ENCODE assay signal across 8 cellular contexts in the genomic region with DNA sequence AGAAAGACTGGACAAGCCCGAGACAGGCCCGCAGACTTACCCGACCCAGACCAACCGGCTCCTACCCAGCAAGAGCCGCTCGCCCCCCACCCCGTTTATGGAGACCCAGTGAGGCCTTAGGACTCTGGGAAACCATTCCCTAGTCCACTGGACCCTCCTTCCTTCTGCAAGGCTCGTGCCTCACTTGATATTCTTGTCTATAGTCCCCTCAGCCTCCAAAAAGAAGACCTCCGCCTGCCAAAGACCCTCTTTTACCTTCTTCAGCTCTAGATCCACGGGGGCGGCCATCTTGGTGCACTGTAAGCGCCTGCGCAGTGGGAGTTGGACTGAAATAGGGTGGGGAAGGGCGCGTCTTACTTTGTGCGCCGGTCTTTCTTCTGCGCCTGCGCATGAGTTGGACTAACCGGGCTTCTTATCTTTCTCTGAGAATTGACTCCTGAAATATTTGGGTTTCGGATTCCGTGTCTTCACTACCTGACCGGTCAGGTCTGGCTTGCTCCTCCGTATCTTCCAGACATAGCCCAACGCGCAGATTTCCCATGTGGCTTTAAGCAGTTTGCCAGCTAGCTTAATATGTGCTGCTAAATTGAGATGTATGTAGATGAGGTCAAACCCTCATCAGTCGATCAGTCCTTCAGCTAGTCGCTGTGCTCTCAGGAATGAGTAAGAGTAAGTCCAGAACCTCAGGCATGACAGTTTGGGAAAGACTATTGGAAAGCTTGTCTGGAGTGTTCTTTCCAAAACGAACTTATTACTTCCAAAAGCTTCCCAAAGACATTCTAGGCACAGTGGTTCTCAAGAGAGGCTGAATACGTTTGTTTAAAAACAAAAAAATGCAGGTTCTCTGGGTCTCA. TPM values are rescaled to one million over a fixed set of nuclear protein-coding genes. Genes with fewer than 3 reads are reported as not detected.
A peak's percentile ranks its signal among the peaks of the same experiment; 100 is the strongest.
DNase-seq lines count a peak whose midpoint lies in the region; ATAC-seq lines count a peak whose summit lies in the region.

A gene with protein sequence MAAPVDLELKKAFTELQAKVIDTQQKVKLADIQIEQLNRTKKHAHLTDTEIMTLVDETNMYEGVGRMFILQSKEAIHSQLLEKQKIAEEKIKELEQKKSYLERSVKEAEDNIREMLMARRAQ (minus strand): TSS at position 316 of the 854 bp plus-strand sequence. CDS start 28 bp downstream, at position 288.

- H3K36me3 ChIP-seq in CD4-positive, alpha-beta memory T cell (ENCODE audit: insufficient read depth, low read length), result no peaks in the 10 kb centered on the region
- peaks cover 4% of the 10 kb centered on the region for H3K36me3 ChIP-seq in effector memory CD4-positive, alpha-beta T cell (ENCODE audit: control insufficient read depth, insufficient read depth, low read length)

- H3K9me3 Mint-ChIP-seq in CD4-positive, alpha-beta memory T cell, result no peaks in the 10 kb centered on the region

- H3K27ac Mint-ChIP-seq in CD4-positive, alpha-beta memory T cell, result peak within 1 kb of the TSS; percentile 85 to 99 (median 99)

- peaks cover 12 to 24% of the 10 kb centered on the region in 2 donors for H3K36me3 Mint-ChIP-seq in CD4-positive, alpha-beta memory T cell

- H3K27me3 ChIP-seq in CD4-positive, alpha-beta memory T cell (ENCODE audit: insufficient read depth, low read length), result no peaks in the 10 kb centered on the region
- no peaks in the 10 kb centered on the region for H3K27me3 ChIP-seq in effector memory CD4-positive, alpha-beta T cell (replicated peaks; ENCODE audit: control insufficient read depth, insufficient read depth, low read length, poor library complexity, severe bottlenecking)

- H3K9me3 ChIP-seq in CD4-positive, alpha-beta memory T cell (ENCODE audit: control insufficient read depth in 1 of 2, low read length in 2 of 2), result no peaks in the 10 kb centered on the region
- no peaks in the 10 kb centered on the region for H3K9me3 ChIP-seq in effector memory CD4-positive, alpha-beta T cell (ENCODE audit: control insufficient read depth, low read length)

- peaks cover 0 to 3% of the 10 kb centered on the region in 2 donors for H3K27me3 Mint-ChIP-seq in CD4-positive, alpha-beta memory T cell

- intact Hi-C loops in CD4-positive, alpha-beta memory T cell (cut with micrococcal nuclease), result loop anchor here (1.0 to 5.0 kb wide), 3 partner anchors 44 to 128 kb away; partner anchors contain the start of genes ANKHD1, CYSTM1 and HBEGF

- H3K4me3 ChIP-seq in CD4-positive, alpha-beta memory T cell (ENCODE audit: low read length in 2 of 2), result peak within 1 kb of the TSS; percentile 87 to 92
- H3K4me3 ChIP-seq in effector memory CD4-positive, alpha-beta T cell (ENCODE audit: insufficient read depth, low read depth, low read length, poor library complexity, severe bottlenecking), result peak within 1 kb of the TSS; percentile 90

- peak within 1 kb of the TSS; percentile 96 to 100 (median 100) for H3K4me3 Mint-ChIP-seq in CD4-positive, alpha-beta memory T cell

- peaks cover 16% of the 10 kb centered on the region for H3K4me1 ChIP-seq in CD4-positive, alpha-beta memory T cell (ENCODE audit: insufficient read depth, low read length)
- H3K4me1 ChIP-seq in effector memory CD4-positive, alpha-beta T cell (ENCODE audit: control insufficient read depth, insufficient read depth, low read length, poor library complexity, severe bottlenecking), result peaks cover 5% of the 10 kb centered on the region

- POLR2A ChIA-PET in CD4-positive, alpha-beta memory T cell (lab: Charles Lee; ENCODE audit: partially characterized antibody), result interaction anchor here (0.5 to 1.7 kb wide), 8 partner anchors 9 to 188 kb away, joined by 3 to 11 read pairs (median 4); partner anchors contain the start of genes ANKHD1, CYSTM1 and HBEGF

- CTCF ChIA-PET in CD4-positive, alpha-beta memory T cell (lab: Charles Lee; ENCODE audit: partially characterized antibody), result interaction anchor here (0.6 to 3.1 kb wide), 7 partner anchors 48 to 947 kb away, joined by 3 to 17 read pairs (median 3); no protein-coding TSS in a partner anchor

- peak; percentile 89 to 94 (median 92) for DNase-seq in CD4-positive, alpha-beta memory T cell
- peak; percentile 89 for DNase-seq in HS-5 (ENCODE audit: low read depth)
- peak; percentile 92 for DNase-seq in NK-92 treated with Interleukin-12 subunit alpha and Interleukin-12 subunit beta, amount 100 ng/mL, for 24 hours (lab: John Stamatoyannopoulos, UW)
- peak; percentile 92 for DNase-seq in activated CD8-positive, alpha-beta memory T cell treated with anti-CD3 and anti-CD28 coated beads for 24 hours
- DNase-seq in effector memory CD4-positive, alpha-beta T cell, result peak; percentile 81 to 90 (median 82)
- DNase-seq in lung microvascular endothelial cell (ENCODE audit: low read depth in 2 of 2), result peak; percentile 95 to 97
- DNase-seq in stimulated activated CD4-positive, alpha-beta T cell treated with anti-CD3 and anti-CD28 coated beads, TNF-alpha, amount 100 ng/mL, for 48 hours (ENCODE audit: low read depth in 3 of 3), result peak; percentile 83 to 87 (median 85)

- peak; percentile 98 for ATAC-seq in GM19463 (IDR thresholded peaks at IDR 0.05; ENCODE audit: unreplicated experiment)

- H3K4me1 Mint-ChIP-seq in CD4-positive, alpha-beta memory T cell, result peaks cover 15 to 26% (median 23%) of the 10 kb centered on the region in 4 donors

- peak within 1 kb of the TSS; percentile 81 for H3K27ac ChIP-seq in CD4-positive, alpha-beta memory T cell (ENCODE audit: low read depth, low read length)
- peak within 1 kb of the TSS; percentile 83 for H3K27ac ChIP-seq in effector memory CD4-positive, alpha-beta T cell (ENCODE audit: insufficient read depth, low read length, poor library complexity, severe bottlenecking)

RNA-seq across cellular contexts. Expression of the gene that starts here (rescaled TPM):
- total RNA-seq in CD4-positive, alpha-beta memory T cell, result 10 to 100 TPM; 24.8 to 26.2 TPM
- 100 to 1,000 TPM; 116 to 223 TPM for polyA plus RNA-seq in CD4-positive, alpha-beta memory T cell
- 61.9 and 64.7 TPM in 2 replicates for total RNA-seq in lung microvascular endothelial cell

Comparison
In these comparisons a context has a peak if more than half of its experiments do, and no peak if none do; other contexts are left out.
1. Peak in every context shown above with its lines: DNase-seq, ATAC-seq, H3K4me3 ChIP-seq and H3K27ac ChIP-seq.